ENCODE assay signal across 17 cellular contexts in genomic region chr5:113070901-113071300, GRCh38.
DNase-seq lines count a peak whose midpoint lies in the region; ATAC-seq and TF ChIP-seq lines count a peak whose summit lies in the region.
"Had no signal": no experiment of that assay in that cellular context is flagged by ENCODE, and none has a peak within 500 bp of the region (broad histone marks: within the 10 kb centered on the region; RNA-seq: fewer than 3 reads in every experiment).

No MANE protein-coding gene starts in this region.

- WGBS in adrenal gland, 4 donors = 86 to 97% (median 91%) methylated on average over 5 of the region's 5 CpGs

- no peaks in the 10 kb centered on the region for H3K36me3 ChIP-seq in H7 (replicated peaks; ENCODE audit: control insufficient read depth, insufficient read depth, low read length)
- peaks cover 3% of the 10 kb centered on the region for H3K36me3 ChIP-seq in parathyroid adenoma (ENCODE audit: control insufficient read depth, insufficient read depth, low read length)
- no peaks in the 10 kb centered on the region for H3K36me3 ChIP-seq in adrenal gland (replicated peaks in 1 of 2)
- H3K36me3 ChIP-seq: BLaER1 had no signal

- peaks cover 63% of the 10 kb centered on the region for H3K4me1 Mint-ChIP-seq in WTC11
- H3K4me1 Mint-ChIP-seq in glutamatergic neuron (ENCODE audit: low read depth, unreplicated experiment) = no peaks in the 10 kb centered on the region

- ATAC-seq in WTC11 = peak; percentile 67
- ATAC-seq in GM21381 (IDR thresholded peaks at IDR 0.05; ENCODE audit: unreplicated experiment) = no peak
- ATAC-seq in HG03354 (IDR thresholded peaks at IDR 0.05; ENCODE audit: poor library complexity, severe bottlenecking, unreplicated experiment) = no peak
- ATAC-seq: HCT116 had no signal

- TF ChIP-seq CTCF in WTC11 (IDR thresholded peaks at IDR 0.05) (no peak), glutamatergic neuron (IDR thresholded peaks at IDR 0.05; ENCODE audit: partially characterized antibody, unreplicated experiment) (no peak), parathyroid adenoma (IDR thresholded peaks at IDR 0.05) (no peak), adrenal gland (IDR thresholded peaks at IDR 0.05) (no peak)

- H3K4me1 ChIP-seq in parathyroid adenoma = peaks cover 63% of the 10 kb centered on the region
- no peaks in the 10 kb centered on the region for H3K4me1 ChIP-seq in adrenal gland (replicated peaks in 1 of 2)
- H3K4me1 ChIP-seq: Caco-2 had no signal

- peaks cover 21% of the 10 kb centered on the region for H3K79me2 ChIP-seq in parathyroid adenoma

- peak overlapping the region; percentile 52 for H3K4me2 ChIP-seq in parathyroid adenoma (ENCODE audit: low read length)
- H3K4me2 ChIP-seq: BLaER1 had no signal

- H3K27me3 Mint-ChIP-seq in WTC11 (ENCODE audit: low read depth) = no peaks in the 10 kb centered on the region; the same call in 1 of the 2 replicates
- peaks cover 9% of the 10 kb centered on the region for H3K27me3 Mint-ChIP-seq in glutamatergic neuron (ENCODE audit: unreplicated experiment)

- DNase-seq in H7 (peak; percentile 70), WTC11 (ENCODE audit: low spot score) (no peak), glutamatergic neuron (no peak), adrenal gland (no peak)
- DNase-seq: 8988T; AML-193; Caco-2; CD8-positive, alpha-beta memory T cell; DMS53; GF-D8; GM23248; Karpas-422 had no signal

- H3K27ac ChIP-seq in parathyroid adenoma (peak overlapping the region; percentile 95), adrenal gland (no peak overlapping the region)
- H3K27ac ChIP-seq: BLaER1, GM23248 had no signal

- H3K36me3 Mint-ChIP-seq in WTC11 (peaks cover 49% of the 10 kb centered on the region), glutamatergic neuron (ENCODE audit: unreplicated experiment) (peaks cover 26% of the 10 kb centered on the region)

- intact Hi-C loops in adrenal gland (cut with DNase I) = no loop called here

- no peak overlapping the region for H2AFZ ChIP-seq in parathyroid adenoma
- H2AFZ ChIP-seq: GM23248 had no signal

- no peaks in the 10 kb centered on the region for H3K9me3 ChIP-seq in parathyroid adenoma (ENCODE audit: control insufficient read depth, low read length)
- H3K9me3 ChIP-seq in adrenal gland (replicated peaks in 1 of 3) = no peaks in the 10 kb centered on the region
- H3K9me3 ChIP-seq: Caco-2 had no signal

- no peak overlapping the region for H3K9ac ChIP-seq in parathyroid adenoma
- H3K9ac ChIP-seq: BLaER1, GM23248 had no signal

- H3K27me3 ChIP-seq in H7 (ENCODE audit: control insufficient read depth, insufficient read depth, low read length) (no peaks in the 10 kb centered on the region), parathyroid adenoma (ENCODE audit: control insufficient read depth, insufficient read depth, low read length) (no peaks in the 10 kb centered on the region), adrenal gland (no peaks in the 10 kb centered on the region)
- H3K27me3 ChIP-seq: BLaER1 had no signal

- POLR2A ChIA-PET in WTC11 (lab: Charles Lee) = no interaction called here

- H3K27ac Mint-ChIP-seq in WTC11 = peak overlapping the region; percentile 45; the same call in 1 of the 2 replicates
- H3K27ac Mint-ChIP-seq in glutamatergic neuron (ENCODE audit: unreplicated experiment) = peak overlapping the region; percentile 24

- CTCF ChIA-PET in WTC11 (lab: Charles Lee) = interaction anchor here (0.5 to 2.2 kb wide), 3 partner anchors 13 to 1241 kb away, joined by 3 to 7 read pairs (median 3); no protein-coding TSS in a partner anchor

- H3K9me3 Mint-ChIP-seq in WTC11 = peaks cover 15% of the 10 kb centered on the region
- H3K9me3 Mint-ChIP-seq in glutamatergic neuron (ENCODE audit: unreplicated experiment) = peaks cover 9% of the 10 kb centered on the region

- H3K4me3 ChIP-seq in H7 (ENCODE audit: insufficient read depth, low read depth, low read length) (no peak overlapping the region), parathyroid adenoma (ENCODE audit: low read depth, low read length) (peak overlapping the region; percentile 37), adrenal gland (no peak overlapping the region)
- H3K4me3 ChIP-seq: BLaER1, GM23248 had no signal

- TF ChIP-seq POLR2A in adrenal gland (IDR thresholded peaks at IDR 0.05) = no peak

- no peak overlapping the region; the same call in 1 of the 2 replicates for H3K4me3 Mint-ChIP-seq in WTC11
- H3K4me3 Mint-ChIP-seq in glutamatergic neuron (ENCODE audit: unreplicated experiment) = no peak overlapping the region
- H3K4me3 Mint-ChIP-seq: CD8-positive, alpha-beta memory T cell had no signal

TF ChIP-seq in WTC11, 78 proteins besides CTCF, POLR2A, EP300 and RAD21:
- TF ChIP-seq SMAD4 (CRISPR knock-in tag; IDR thresholded peaks at IDR 0.05) = no peak
- no peak for TF ChIP-seq GTF2I (CRISPR knock-in tag; conservative IDR thresholded peaks at IDR 0.05)
